19 cellular contexts compared by ENCODE assay signal in the genomic region with DNA sequence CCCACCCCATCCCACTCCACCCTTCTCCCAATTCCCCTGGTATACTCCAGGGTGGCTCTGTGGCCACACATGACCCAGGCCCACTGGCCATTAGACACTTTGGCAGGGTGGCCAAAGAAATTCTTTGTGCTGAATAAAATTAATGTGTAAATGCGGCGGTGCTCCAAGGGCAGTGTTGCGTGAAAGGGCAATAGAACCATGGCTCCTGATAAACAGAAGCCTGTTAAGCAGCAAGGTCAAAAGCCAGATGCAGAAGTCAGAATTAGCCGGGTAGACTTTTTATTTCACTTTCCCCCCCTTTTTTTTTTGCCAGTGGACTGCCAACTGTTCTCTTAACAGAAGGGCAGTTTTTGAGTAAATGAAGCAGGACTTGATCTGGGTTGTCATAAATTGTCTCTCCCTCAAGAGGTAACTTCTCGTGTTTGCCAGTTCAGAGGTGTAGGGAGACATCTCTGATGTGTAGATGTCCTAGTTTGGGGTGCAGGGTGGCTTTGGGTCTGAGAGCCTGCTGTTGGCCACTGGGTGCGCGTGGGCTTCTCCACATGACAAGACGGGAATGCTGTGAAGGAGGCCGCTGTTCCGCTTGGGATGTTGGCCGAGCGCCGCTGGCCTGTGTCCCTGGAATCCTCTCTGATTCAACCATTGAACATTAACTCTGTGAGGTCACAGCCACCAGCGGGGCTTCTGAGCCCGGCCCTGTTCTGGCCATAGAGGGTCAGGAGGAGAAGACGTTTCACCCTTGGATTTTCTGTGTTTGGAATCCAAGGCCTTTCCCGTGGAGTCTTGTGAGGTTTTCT.
DNase-seq lines count a peak whose midpoint lies in the region; ATAC-seq, FAIRE-seq and TF ChIP-seq lines count a peak whose summit lies in the region.
"Had no signal": no experiment of that assay in that cellular context is flagged by ENCODE, and none has a peak within 500 bp of the region (broad histone marks: within the 10 kb centered on the region; RNA-seq: fewer than 3 reads in every experiment).

No MANE protein-coding gene starts in this region.

- BruUV-seq in A673 (replicated peaks; lab: Mats Ljungman, UMichigan): no TSS peak

- peak; percentile 43 for ATAC-seq in gastroesophageal sphincter
- no peak for ATAC-seq in GM18498 (IDR thresholded peaks at IDR 0.05; ENCODE audit: unreplicated experiment)
- no peak for ATAC-seq in GM21515 (IDR thresholded peaks at IDR 0.05; ENCODE audit: unreplicated experiment)
- ATAC-seq in natural killer cell: no peak
- ATAC-seq: naive thymus-derived CD8-positive, alpha-beta T cell; T-helper 17 cell had no signal

- intact Hi-C loops in A673 (cut with micrococcal nuclease; ENCODE audit: unreplicated experiment): no loop called here
- intact Hi-C loops in natural killer cell (cut with micrococcal nuclease): no loop called here

- FAIRE-seq in RCC 7860 (lab: Jason Lieb, UNC): peak; percentile 95
- FAIRE-seq: G401.6, GM18507 had no signal

- POLR2A ChIA-PET in A673 (lab: Charles Lee; ENCODE audit: low non-redundant PET): no interaction called here

- H3K9me3 ChIP-seq in gastroesophageal sphincter (no peaks in the 10 kb centered on the region), A673 (ENCODE audit: low read depth, low read length, poor library complexity, severe bottlenecking) (no peaks in the 10 kb centered on the region)

- WGBS in gastroesophageal sphincter (ENCODE audit: low coverage in 1 of 2), 2 donors: 50% methylated on average over 5 of the region's 17 CpGs; no CpG with 5 or more reads in 1 of the 2 donors

- H3K4me1 Mint-ChIP-seq in natural killer cell: peaks cover 4 to 14% of the 10 kb centered on the region in 2 donors
- H3K4me1 Mint-ChIP-seq: T-helper 17 cell had no signal

- no peaks in the 10 kb centered on the region for H3K36me3 ChIP-seq in gastroesophageal sphincter
- H3K36me3 ChIP-seq in A673 (ENCODE audit: insufficient read depth, low read length, poor library complexity, severe bottlenecking): no peaks in the 10 kb centered on the region
- H3K36me3 ChIP-seq: cardiac muscle cell had no signal

- no peak for TF ChIP-seq EP300 in gastroesophageal sphincter (IDR thresholded peaks at IDR 0.05)

- DNase-seq in RCC 7860 (ENCODE audit: low spot score) (peak; percentile 78), mucosa of gallbladder (ENCODE audit: low spot score) (peak; percentile 42), superior temporal gyrus (ENCODE audit: extremely low spot score) (peak; percentile 72), A673 (ENCODE audit: low spot score) (no peak), natural killer cell (no peak)
- DNase-seq: activated CD4-positive, alpha-beta T cell treated with anti-CD3 and anti-CD28 coated beads, Interleukin-2, amount 50 U/mL, for 1 hour; CD4-positive, CD25-positive, alpha-beta regulatory T cell; naive thymus-derived CD8-positive, alpha-beta T cell; NCI-H1105 treated with DMSO at 0.1 percent for 48 hours; PC-9; T-helper 17 cell had no signal

- no peak overlapping the region for H3K4me3 Mint-ChIP-seq in natural killer cell
- H3K4me3 Mint-ChIP-seq: CD4-positive, CD25-positive, alpha-beta regulatory T cell; naive thymus-derived CD8-positive, alpha-beta T cell; T-helper 17 cell had no signal

- TF ChIP-seq POLR2A in gastroesophageal sphincter (IDR thresholded peaks at IDR 0.05): no peak

- H3K36me3 Mint-ChIP-seq in natural killer cell: no peaks in the 10 kb centered on the region

- H3K27ac ChIP-seq in gastroesophageal sphincter (no peak overlapping the region), A673 (ENCODE audit: low read depth, low read length, poor library complexity, severe bottlenecking) (no peak overlapping the region)
- H3K27ac ChIP-seq: cardiac muscle cell, PC-9 had no signal

- H3K9me3 Mint-ChIP-seq in natural killer cell: no peaks in the 10 kb centered on the region
- H3K9me3 Mint-ChIP-seq: activated T-helper 2 cell treated with anti-CD3 and anti-CD28 coated beads, Interferon-gamma antibody, Interleukin-2, Interleukin-4, amounts not matched to agents 10 μg/mL and 5 μg/mL and 100 μg/mL, durations not matched to agents 14 hours and 24 hours and 36 hours had no signal

- H3K4me3 ChIP-seq in gastroesophageal sphincter: no peak overlapping the region
- no peak overlapping the region for H3K4me3 ChIP-seq in A673 (ENCODE audit: low read depth, low read length, poor library complexity, severe bottlenecking)
- H3K4me3 ChIP-seq: cardiac muscle cell, PC-9 had no signal

- H3K27me3 ChIP-seq in gastroesophageal sphincter (no peaks in the 10 kb centered on the region), A673 (replicated peaks; ENCODE audit: insufficient read depth, low read depth, low read length, poor library complexity) (no peaks in the 10 kb centered on the region)
- H3K27me3 ChIP-seq: cardiac muscle cell had no signal

- no peak for TF ChIP-seq CTCF in gastroesophageal sphincter (IDR thresholded peaks at IDR 0.05)
- no peak for TF ChIP-seq CTCF in A673 (conservative IDR thresholded peaks at IDR 0.05; ENCODE audit: low read depth, low read length)
- no peak for TF ChIP-seq CTCF in natural killer cell (IDR thresholded peaks at IDR 0.05)

- peak overlapping the region in 1 of 2 donors; percentile 16 for H3K27ac Mint-ChIP-seq in natural killer cell
- H3K27ac Mint-ChIP-seq: activated T-helper 2 cell treated with anti-CD3 and anti-CD28 coated beads, Interferon-gamma antibody, Interleukin-2, Interleukin-4, amounts not matched to agents 10 μg/mL and 5 μg/mL and 100 μg/mL, durations not matched to agents 14 hours and 24 hours and 36 hours; CD4-positive, CD25-positive, alpha-beta regulatory T cell; IgD-negative memory B cell; T-helper 17 cell had no signal

- CTCF ChIA-PET in A673 (lab: Charles Lee): no interaction called here

- H3K4me1 ChIP-seq in gastroesophageal sphincter (no peaks in the 10 kb centered on the region), A673 (ENCODE audit: insufficient read depth, low read length, poor library complexity, severe bottlenecking) (no peaks in the 10 kb centered on the region)

- H3K27me3 Mint-ChIP-seq in natural killer cell (ENCODE audit: low read depth in 2 of 2): no peaks in the 10 kb centered on the region
- H3K27me3 Mint-ChIP-seq: CD4-positive, CD25-positive, alpha-beta regulatory T cell; IgD-negative memory B cell; naive thymus-derived CD8-positive, alpha-beta T cell; T-helper 17 cell had no signal

Comparison
In these comparisons a context has a peak if more than half of its experiments do, and no peak if none do; other contexts are left out.
1. DNase-seq: peak in RCC 7860 (single experiment), mucosa of gallbladder (single experiment) and superior temporal gyrus (single experiment); none in A673 (single experiment) and natural killer cell (single experiment).